ENCODE assay signal across 33 cellular contexts in genomic region chr18:9696112-9696511, GRCh38. TPM values are rescaled to one million over a fixed set of nuclear protein-coding genes. Genes with fewer than 3 reads are reported as not detected.
DNase-seq lines count a peak whose midpoint lies in the region; ATAC-seq and TF ChIP-seq lines count a peak whose summit lies in the region.
"Had no signal": no experiment of that assay in that cellular context is flagged by ENCODE, and none has a peak within 500 bp of the region (broad histone marks: within the 10 kb centered on the region; RNA-seq: fewer than 3 reads in every experiment).

No MANE protein-coding gene starts in this region.

- peak; percentile 66 to 73 for ATAC-seq in natural killer cell treated with Interleukin-12 subunit alpha and Interleukin-12 subunit beta and Interleukin-15 and Interleukin-18, amount 100 ng/mL, for 72 hours
- ATAC-seq in omental fat pad (ENCODE audit: low FRiP score) (no peak), GM18873 (IDR thresholded peaks at IDR 0.05; ENCODE audit: low FRiP score, unreplicated experiment) (no peak)
- ATAC-seq: activated CD8-positive, alpha-beta memory T cell treated with anti-CD3 and anti-CD28 coated beads, Interleukin-2, amount 10 ng/mL, durations not matched to agents 7 days and 5 days; effector memory CD8-positive, alpha-beta T cell; left colon; stimulated activated effector memory CD8-positive, alpha-beta T cell treated with anti-CD3 and anti-CD28 coated beads, Interleukin-12 subunit alpha, Interleukin-12 subunit beta, amount 100 ng/mL, for 72 hours; upper lobe of right lung had no signal

- DNase-seq in AG10803 (ENCODE audit: low read depth) (peak; percentile 39), HL-60 (ENCODE audit: low read depth in 1 of 2, low spot score in 1 of 2) (peak in 1 of 2 experiments; percentile 77), astrocyte of the spinal cord (ENCODE audit: low read depth, low spot score) (peak; percentile 30), omental fat pad (ENCODE audit: low spot score) (no peak), GM19240 (ENCODE audit: insufficient read length, low spot score) (no peak)
- DNase-seq in natural killer cell treated with Interleukin-12 subunit alpha and Interleukin-12 subunit beta and Interleukin-15 and Interleukin-18, amount 100 ng/mL, for 72 hours (ENCODE audit: low spot score) = no peak
- no peak for DNase-seq in stimulated activated CD4-positive, alpha-beta T cell treated with anti-CD3 and anti-CD28 coated beads, Interleukin-15, amount 100 ng/mL, for 24 hours
- DNase-seq: ACHN; activated B cell treated with CpG ODN at 0.5 μM for 24 hours; activated CD4-positive, alpha-beta T cell treated with anti-CD3 and anti-CD28 coated beads, Interleukin-2, amount 50 U/mL, for 1 hour; activated CD8-positive, alpha-beta memory T cell treated with anti-CD3 and anti-CD28 coated beads, Interleukin-2, amount 10 ng/mL, durations not matched to agents 7 days and 5 days; activated naive CD4-positive, alpha-beta T cell treated with Interleukin-2 at 50 U/mL for 16 hours; colonic mucosa; DMS53; effector memory CD8-positive, alpha-beta T cell; erythroblast; foreskin melanocyte; left colon; mesenchymal stem cell; NCI-H1092; NCI-H187; NCI-H524 treated with DMSO at 0.1 percent for 48 hours; nucleus accumbens; Peyer's patch; SIG-M5; stimulated activated CD4-positive, alpha-beta T cell treated with anti-CD3 and anti-CD28 coated beads, Interleukin-12 subunit alpha, Interleukin-12 subunit beta, amount 100 ng/mL, for 4 hours; stimulated activated CD4-positive, alpha-beta T cell treated with anti-CD3 and anti-CD28 coated beads, Interleukin-4, amount 100 ng/mL, for 24 hours; substantia nigra; upper lobe of right lung had no signal

- peak overlapping the region; percentile 32 for H3K4me3 Mint-ChIP-seq in natural killer cell treated with Interleukin-12 subunit alpha and Interleukin-12 subunit beta and Interleukin-15 and Interleukin-18, amount 100 ng/mL, for 72 hours
- H3K4me3 Mint-ChIP-seq: activated B cell treated with CpG ODN at 0.5 μM for 24 hours; activated CD8-positive, alpha-beta memory T cell treated with anti-CD3 and anti-CD28 coated beads, Interleukin-2, amount 10 ng/mL, durations not matched to agents 7 days and 5 days; effector memory CD8-positive, alpha-beta T cell; stimulated activated effector memory CD8-positive, alpha-beta T cell treated with anti-CD3 and anti-CD28 coated beads, Interleukin-12 subunit alpha, Interleukin-12 subunit beta, amount 100 ng/mL, for 72 hours had no signal

- H3K36me3 Mint-ChIP-seq in natural killer cell treated with Interleukin-12 subunit alpha and Interleukin-12 subunit beta and Interleukin-15 and Interleukin-18, amount 100 ng/mL, for 72 hours = no peaks in the 10 kb centered on the region
- H3K36me3 Mint-ChIP-seq: activated CD8-positive, alpha-beta memory T cell treated with anti-CD3 and anti-CD28 coated beads, Interleukin-2, amount 10 ng/mL, durations not matched to agents 7 days and 5 days; stimulated activated effector memory CD8-positive, alpha-beta T cell treated with anti-CD3 and anti-CD28 coated beads, Interleukin-12 subunit alpha, Interleukin-12 subunit beta, amount 100 ng/mL, for 72 hours had no signal

- H3K27me3 ChIP-seq in HL-60 (ENCODE audit: insufficient read depth, poor library complexity, severe bottlenecking) = no peaks in the 10 kb centered on the region
- H3K27me3 ChIP-seq: adrenal gland, BLaER1, colonic mucosa, Peyer's patch, upper lobe of right lung had no signal

- H3K9me3 Mint-ChIP-seq in natural killer cell treated with Interleukin-12 subunit alpha and Interleukin-12 subunit beta and Interleukin-15 and Interleukin-18, amount 100 ng/mL, for 72 hours = no peaks in the 10 kb centered on the region
- H3K9me3 Mint-ChIP-seq: activated B cell treated with CpG ODN at 0.5 μM for 24 hours; effector memory CD8-positive, alpha-beta T cell; stimulated activated effector memory CD8-positive, alpha-beta T cell treated with anti-CD3 and anti-CD28 coated beads, Interleukin-12 subunit alpha, Interleukin-12 subunit beta, amount 100 ng/mL, for 72 hours had no signal

- H3K27me3 Mint-ChIP-seq in natural killer cell treated with Interleukin-12 subunit alpha and Interleukin-12 subunit beta and Interleukin-15 and Interleukin-18, amount 100 ng/mL, for 72 hours = peaks cover 0 to 13% of the 10 kb centered on the region in 2 donors

- in situ Hi-C loops in astrocyte of the spinal cord (cut with HindIII; ENCODE audit: low sequenced_read_pairs) = no loop called here

- no peak for TF ChIP-seq CTCF in AG10803 (conservative IDR thresholded peaks at IDR 0.05; ENCODE audit: low read length)
- TF ChIP-seq CTCF in HL-60 (IDR thresholded peaks at IDR 0.05; ENCODE audit: insufficient read depth, low read length) = no peak
- TF ChIP-seq CTCF in astrocyte of the spinal cord (IDR thresholded peaks at IDR 0.05; ENCODE audit: low read depth, low read length) = no peak
- no peak for TF ChIP-seq CTCF in omental fat pad (IDR thresholded peaks at IDR 0.05)

- H3K27ac ChIP-seq in HL-60 (replicated peaks) = peak overlapping the region; percentile 31
- H3K27ac ChIP-seq: adrenal gland, BLaER1, colonic mucosa, Peyer's patch, upper lobe of right lung had no signal

- H3K4me3 ChIP-seq in AG10803 (ENCODE audit: low read length) (no peak overlapping the region), HL-60 (replicated peaks; ENCODE audit: insufficient read depth, low read length) (no peak overlapping the region), astrocyte of the spinal cord (ENCODE audit: low read depth, low read length) (no peak overlapping the region)
- H3K4me3 ChIP-seq: adrenal gland, BLaER1, colonic mucosa, Peyer's patch, upper lobe of right lung had no signal

- peaks cover 19 to 20% of the 10 kb centered on the region in 2 donors for H3K4me1 Mint-ChIP-seq in natural killer cell treated with Interleukin-12 subunit alpha and Interleukin-12 subunit beta and Interleukin-15 and Interleukin-18, amount 100 ng/mL, for 72 hours (ENCODE audit: low read depth in 2 of 2)

- peak overlapping the region in 1 of 2 donors; percentile 9 for H3K27ac Mint-ChIP-seq in natural killer cell treated with Interleukin-12 subunit alpha and Interleukin-12 subunit beta and Interleukin-15 and Interleukin-18, amount 100 ng/mL, for 72 hours
- H3K27ac Mint-ChIP-seq: activated B cell treated with CpG ODN at 0.5 μM for 24 hours; activated CD8-positive, alpha-beta memory T cell treated with anti-CD3 and anti-CD28 coated beads, Interleukin-2, amount 10 ng/mL, durations not matched to agents 7 days and 5 days; effector memory CD8-positive, alpha-beta T cell; stimulated activated effector memory CD8-positive, alpha-beta T cell treated with anti-CD3 and anti-CD28 coated beads, Interleukin-12 subunit alpha, Interleukin-12 subunit beta, amount 100 ng/mL, for 72 hours had no signal

RNA-seq across cellular contexts. Expression of gene RAB31, which starts 12.0 kb away (rescaled TPM):
- total RNA-seq in natural killer cell treated with Interleukin-12 subunit alpha and Interleukin-12 subunit beta and Interleukin-15 and Interleukin-18, amount 100 ng/mL, for 72 hours = 1 to 10 TPM; 1.7 to 6.9 TPM
- total RNA-seq in omental fat pad = 10 to 100 TPM; 51.1 to 79.3 (median 67.9) TPM
- total RNA-seq: activated CD8-positive, alpha-beta memory T cell treated with anti-CD3 and anti-CD28 coated beads, Interleukin-2, amount 10 ng/mL, durations not matched to agents 7 days and 5 days had no signal

Comparison
In these comparisons a context has a peak if more than half of its experiments do, and no peak if none do; other contexts are left out.
1. DNase-seq: peak in AG10803 (single experiment) and astrocyte of the spinal cord (single experiment); none in natural killer cell treated with Interleukin-12 subunit alpha and Interleukin-12 subunit beta and Interleukin-15 and Interleukin-18, amount 100 ng/mL, for 72 hours (single experiment), stimulated activated CD4-positive, alpha-beta T cell treated with anti-CD3 and anti-CD28 coated beads, Interleukin-15, amount 100 ng/mL, for 24 hours (single experiment), omental fat pad (single experiment) and GM19240 (single experiment).
2. ATAC-seq: peak in natural killer cell treated with Interleukin-12 subunit alpha and Interleukin-12 subunit beta and Interleukin-15 and Interleukin-18, amount 100 ng/mL, for 72 hours (2 of 2); none in omental fat pad (single experiment) and GM18873 (single experiment).
3. RNA of gene RAB31, which starts 12.0 kb away (total RNA-seq): 51.1 to 79.3 TPM in omental fat pad; 1.7 to 6.9 TPM in natural killer cell treated with Interleukin-12 subunit alpha and Interleukin-12 subunit beta and Interleukin-15 and Interleukin-18, amount 100 ng/mL, for 72 hours; every median in the first group is over 4 times any median in the second.